ENCODE assay signal across 12 cellular contexts in genomic region chr4:87060957-87061356, GRCh38.
DNase-seq lines count a peak whose midpoint lies in the region; ATAC-seq, FAIRE-seq and TF ChIP-seq lines count a peak whose summit lies in the region.
"Had no signal": no experiment of that assay in that cellular context is flagged by ENCODE, and none has a peak within 500 bp of the region (broad histone marks: within the 10 kb centered on the region; RNA-seq: fewer than 3 reads in every experiment).

No MANE protein-coding gene starts in this region.

- no peaks in the 10 kb centered on the region for H3K36me3 ChIP-seq in brain microvascular endothelial cell (replicated peaks)
- H3K36me3 ChIP-seq: ovary had no signal

- no peak for ATAC-seq in HG03354 (IDR thresholded peaks at IDR 0.05; ENCODE audit: poor library complexity, severe bottlenecking, unreplicated experiment)
- ATAC-seq: stimulated activated memory B cell treated with anti-CD40 and anti-IgM and Interleukin-4, amounts not matched to agents 10 μg/mL and 1 μg/mL and 100 μg/mL, for 72 hours had no signal

- H3K27ac ChIP-seq in brain microvascular endothelial cell, result no peak overlapping the region
- H3K27ac ChIP-seq: ovary, SJCRH30 had no signal

- H3K4me3 Mint-ChIP-seq in progenitor cell of endocrine pancreas (ENCODE audit: low read depth), result no peak overlapping the region
- H3K4me3 Mint-ChIP-seq: stimulated activated memory B cell treated with anti-CD40 and anti-IgM and Interleukin-4, amounts not matched to agents 10 μg/mL and 1 μg/mL and 100 μg/mL, for 72 hours had no signal

- H3K9me3 Mint-ChIP-seq in progenitor cell of endocrine pancreas (ENCODE audit: low read depth), result no peaks in the 10 kb centered on the region
- H3K9me3 Mint-ChIP-seq: stimulated activated memory B cell treated with anti-CD40 and anti-IgM and Interleukin-4, amounts not matched to agents 10 μg/mL and 1 μg/mL and 100 μg/mL, for 72 hours had no signal

- H3K4me3 ChIP-seq in brain microvascular endothelial cell (ENCODE audit: low read depth, low read length), result no peak overlapping the region
- H3K4me3 ChIP-seq: heart left ventricle, ovary, SJCRH30 had no signal

- TF ChIP-seq CTCF in brain microvascular endothelial cell (IDR thresholded peaks at IDR 0.05; ENCODE audit: low read depth, low read length, missing control alignments) (no peak), progenitor cell of endocrine pancreas (IDR thresholded peaks at IDR 0.05; ENCODE audit: unreplicated experiment) (no peak)

- H3K27ac Mint-ChIP-seq in progenitor cell of endocrine pancreas, result peak overlapping the region; percentile 0
- H3K27ac Mint-ChIP-seq: stimulated activated memory B cell treated with anti-CD40 and anti-IgM and Interleukin-4, amounts not matched to agents 10 μg/mL and 1 μg/mL and 100 μg/mL, for 72 hours had no signal

- DNase-seq in EH (ENCODE audit: low read depth) (peak; percentile 84), HT-29 (ENCODE audit: low spot score) (peak; percentile 83), brain microvascular endothelial cell (peak; percentile 54), progenitor cell of endocrine pancreas (ENCODE audit: low spot score, unreplicated experiment) (no peak), frontal cortex (ENCODE audit: low spot score in 2 of 2) (no peak), NCI-H1105 (lab: John Stamatoyannopoulos, UW) (no peak)
- DNase-seq in effector CD8-positive, alpha-beta T cell (lab: John Stamatoyannopoulos, UW), result no peak
- DNase-seq: heart left ventricle, ovary, SJCRH30 had no signal

- no peaks in the 10 kb centered on the region for H3K27me3 Mint-ChIP-seq in progenitor cell of endocrine pancreas
- H3K27me3 Mint-ChIP-seq: stimulated activated memory B cell treated with anti-CD40 and anti-IgM and Interleukin-4, amounts not matched to agents 10 μg/mL and 1 μg/mL and 100 μg/mL, for 72 hours had no signal

- H3K36me3 Mint-ChIP-seq in progenitor cell of endocrine pancreas (ENCODE audit: insufficient read depth), result peaks cover 19% of the 10 kb centered on the region

- peaks cover 25% of the 10 kb centered on the region for H3K4me1 Mint-ChIP-seq in progenitor cell of endocrine pancreas (ENCODE audit: low read depth)

- no peaks in the 10 kb centered on the region for H3K27me3 ChIP-seq in brain microvascular endothelial cell (replicated peaks)
- H3K27me3 ChIP-seq: heart left ventricle, ovary, SJCRH30 had no signal

- in situ Hi-C loops in brain microvascular endothelial cell (cut with HindIII; ENCODE audit: low pct_ligation_motif_present, low sequenced_read_pairs), result no loop called here

- no peak for FAIRE-seq in frontal cortex (lab: Jason Lieb, UNC)

Comparison
In these comparisons a context has a peak if more than half of its experiments do, and no peak if none do; other contexts are left out.
1. DNase-seq: peak in EH (single experiment), HT-29 (single experiment) and brain microvascular endothelial cell (single experiment); none in progenitor cell of endocrine pancreas (single experiment), frontal cortex (0 of 2), NCI-H1105 (single experiment) and effector CD8-positive, alpha-beta T cell (single experiment).